In genomic region chr12:82723891-82724290, GRCh38 we compare ENCODE assay signal across 9 cellular contexts.
"Had no signal": no experiment of that assay in that cellular context is flagged by ENCODE, and none has a peak within 500 bp of the region (broad histone marks: within the 10 kb centered on the region; RNA-seq: fewer than 3 reads in every experiment).

No MANE protein-coding gene starts in this region.

- DNase-seq: GM23248, H9, HCEC 1CT, IMR-90, KG1 had no signal

- H3K9me3 Mint-ChIP-seq: H9 had no signal

- ATAC-seq: K562 had no signal

- FAIRE-seq: H1, H54, HTR-8/SVneo, K562 had no signal

- H3K27ac ChIP-seq: GM23248 had no signal

- H2AFZ ChIP-seq: GM23248 had no signal

- H3K4me3 Mint-ChIP-seq: H9 had no signal

- H3K4me3 ChIP-seq: GM23248, K562 had no signal

- H3K9ac ChIP-seq: GM23248 had no signal
